In the genomic region with DNA sequence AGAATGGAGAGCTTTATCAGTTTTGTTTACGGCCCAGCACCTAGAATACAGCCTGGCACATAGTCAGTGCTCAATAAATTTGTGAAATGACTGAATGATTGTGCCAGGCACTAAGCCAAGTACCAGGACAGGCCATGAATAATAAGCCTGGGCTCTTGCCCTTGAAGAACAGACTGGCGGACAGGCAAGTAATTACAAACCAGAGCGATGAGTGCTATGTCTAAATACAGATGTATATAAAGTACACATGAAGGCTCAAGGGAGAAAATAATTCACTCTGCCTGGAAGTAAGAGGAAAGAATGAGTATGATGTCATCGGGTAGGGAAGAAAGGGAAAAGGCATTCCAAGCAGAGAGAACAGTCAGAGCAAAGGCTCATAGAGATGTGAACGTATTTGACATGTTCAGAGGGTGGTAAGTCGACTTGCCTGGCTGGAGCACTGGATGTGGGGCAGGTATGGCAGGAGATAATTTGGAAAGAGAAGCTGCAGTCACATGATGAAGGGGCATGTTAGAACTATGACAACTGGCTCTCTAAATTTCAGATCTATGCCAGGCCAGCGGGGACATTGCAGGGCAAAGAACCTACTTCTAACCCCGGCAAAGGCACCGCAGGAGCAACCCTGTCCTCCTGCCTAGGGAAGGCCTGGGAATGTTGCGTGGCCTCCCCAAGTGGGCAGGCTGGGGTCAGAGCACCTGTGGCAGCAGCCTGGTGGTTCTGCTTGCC, we compare ENCODE assay signal across 11 cellular contexts.
DNase-seq lines count a peak whose midpoint lies in the region; ATAC-seq, FAIRE-seq and TF ChIP-seq lines count a peak whose summit lies in the region.
"Had no signal": no experiment of that assay in that cellular context is flagged by ENCODE, and none has a peak within 500 bp of the region (broad histone marks: within the 10 kb centered on the region; RNA-seq: fewer than 3 reads in every experiment).

No MANE protein-coding gene starts in this region.

- CTCF ChIA-PET in A549 (lab: Yijun Ruan, JAX): interaction anchor here (0.6 to 7.5 kb wide), 18 partner anchors 8 to 383 kb away, joined by 3 to 95 read pairs (median 5); no protein-coding TSS in a partner anchor
- CTCF ChIA-PET in endothelial cell of umbilical vein (lab: Charles Lee): interaction anchor here (0.9 to 1.5 kb wide), 3 partner anchors 39 to 94 kb away, joined by 3 to 4 read pairs (median 4); no protein-coding TSS in a partner anchor

- no peak overlapping the region for H3K9ac ChIP-seq in endothelial cell of umbilical vein (replicated peaks; ENCODE audit: extremely low read depth, insufficient read depth, low read length)
- peak overlapping the region; percentile 2 for H3K9ac ChIP-seq in neural cell (ENCODE audit: low read length)

- H3K9me3 ChIP-seq in A549: no peaks in the 10 kb centered on the region
- H3K9me3 ChIP-seq in endothelial cell of umbilical vein (replicated peaks; ENCODE audit: control insufficient read depth, insufficient read depth, low read length): no peaks in the 10 kb centered on the region
- H3K9me3 ChIP-seq in neural cell (ENCODE audit: low read length): no peaks in the 10 kb centered on the region
- H3K9me3 ChIP-seq: upper lobe of right lung had no signal

- POLR2A ChIA-PET in A549 (lab: Yijun Ruan, JAX): no interaction called here
- POLR2A ChIA-PET in endothelial cell of umbilical vein (lab: Charles Lee): no interaction called here

- ATAC-seq in A549 (no peak), HG03571 (IDR thresholded peaks at IDR 0.05; ENCODE audit: unreplicated experiment) (no peak)
- ATAC-seq: activated naive CD4-positive, alpha-beta T cell treated with anti-CD3 and anti-CD28 coated beads, Interleukin-2, amount 50 U/mL, for 72 hours; upper lobe of right lung had no signal

- H3K9me1 ChIP-seq in endothelial cell of umbilical vein (replicated peaks; ENCODE audit: control insufficient read depth, extremely low read depth, insufficient read depth, low read length): no peaks in the 10 kb centered on the region

- BruUV-seq in endothelial cell of umbilical vein (replicated peaks; lab: Mats Ljungman, UMichigan): no TSS peak

- no peaks in the 10 kb centered on the region for H3K36me3 Mint-ChIP-seq in activated naive CD8-positive, alpha-beta T cell treated with anti-CD3 and anti-CD28 coated beads for 36 hours
- H3K36me3 Mint-ChIP-seq: activated naive CD4-positive, alpha-beta T cell treated with anti-CD3 and anti-CD28 coated beads, Interleukin-2, amount 50 U/mL, for 72 hours had no signal

- H3F3A ChIP-seq in neural cell (ENCODE audit: insufficient read depth, low read length, poor library complexity, severe bottlenecking): no peaks in the 10 kb centered on the region

- no peaks in the 10 kb centered on the region for H3K9me3 Mint-ChIP-seq in activated naive CD8-positive, alpha-beta T cell treated with anti-CD3 and anti-CD28 coated beads for 36 hours
- H3K9me3 Mint-ChIP-seq: activated naive CD4-positive, alpha-beta T cell treated with anti-CD3 and anti-CD28 coated beads, Interleukin-2, amount 50 U/mL, for 72 hours had no signal

- TF ChIP-seq EP300 in A549 (IDR thresholded peaks at IDR 0.05) (no peak), neural cell (conservative IDR thresholded peaks at IDR 0.05; ENCODE audit: poor library complexity, severe bottlenecking) (no peak)

- no peak overlapping the region for H2AFZ ChIP-seq in endothelial cell of umbilical vein (ENCODE audit: low read depth, low read length)
- peak overlapping the region; percentile 48 for H2AFZ ChIP-seq in neural cell (ENCODE audit: low read depth, low read length)

- no peak overlapping the region for H3K4me3 ChIP-seq in A549
- no peak overlapping the region for H3K4me3 ChIP-seq in endothelial cell of umbilical vein (replicated peaks in 1 of 3; ENCODE audit: insufficient read depth in 1 of 3, low read depth in 1 of 3, low read length in 3 of 3)
- H3K4me3 ChIP-seq in neural cell (ENCODE audit: low read length): no peak overlapping the region
- H3K4me3 ChIP-seq: upper lobe of right lung had no signal

- H3K27ac ChIP-seq in A549 (peak overlapping the region; percentile 46 to 72; a peak in 5 of 6 replicates), endothelial cell of umbilical vein (ENCODE audit: insufficient read depth, low read depth, low read length) (no peak overlapping the region), neural cell (ENCODE audit: low read length) (no peak overlapping the region)
- H3K27ac ChIP-seq: upper lobe of right lung had no signal

- H3K4me1 ChIP-seq in A549 (peaks cover 47% of the 10 kb centered on the region), endothelial cell of umbilical vein (ENCODE audit: control insufficient read depth, extremely low read depth, insufficient read depth, low read length) (peaks cover 21% of the 10 kb centered on the region)

- no peak overlapping the region for H3K27ac Mint-ChIP-seq in activated naive CD8-positive, alpha-beta T cell treated with anti-CD3 and anti-CD28 coated beads for 36 hours
- H3K27ac Mint-ChIP-seq: activated naive CD4-positive, alpha-beta T cell treated with anti-CD3 and anti-CD28 coated beads, Interleukin-2, amount 50 U/mL, for 72 hours had no signal

- H3K4me1 Mint-ChIP-seq in activated naive CD8-positive, alpha-beta T cell treated with anti-CD3 and anti-CD28 coated beads for 36 hours: peaks cover 3% of the 10 kb centered on the region

- H3K79me2 ChIP-seq in endothelial cell of umbilical vein (ENCODE audit: control insufficient read depth, insufficient read depth, low read length): no peaks in the 10 kb centered on the region
- H3K79me2 ChIP-seq in neural cell (replicated peaks; ENCODE audit: insufficient read depth, low read length): no peaks in the 10 kb centered on the region

- FAIRE-seq in A549 (lab: Jason Lieb, UNC) (no peak), endothelial cell of umbilical vein (lab: Jason Lieb, UNC) (peak; percentile 12)

- intact Hi-C loops in endothelial cell of umbilical vein (cut with micrococcal nuclease): no loop called here

- no peaks in the 10 kb centered on the region for H3K27me3 ChIP-seq in endothelial cell of umbilical vein (ENCODE audit: control insufficient read depth in 2 of 2, insufficient read depth in 2 of 2, low read length in 2 of 2)
- no peaks in the 10 kb centered on the region for H3K27me3 ChIP-seq in neural cell (ENCODE audit: insufficient read depth, low read depth, low read length)
- H3K27me3 ChIP-seq: upper lobe of right lung had no signal

- H3K4me2 ChIP-seq in A549 (peak overlapping the region; percentile 1; the same call in 1 of the 3 replicates), endothelial cell of umbilical vein (ENCODE audit: insufficient read depth, low read length) (no peak overlapping the region), neural cell (ENCODE audit: low read length) (no peak overlapping the region)

- H3K36me3 ChIP-seq in endothelial cell of umbilical vein (ENCODE audit: control insufficient read depth in 2 of 2, extremely low read depth in 1 of 2, insufficient read depth in 2 of 2, low read length in 2 of 2) (no peaks in the 10 kb centered on the region), neural cell (ENCODE audit: insufficient read depth, low read length) (no peaks in the 10 kb centered on the region)
- H3K36me3 ChIP-seq: upper lobe of right lung had no signal

- no peaks in the 10 kb centered on the region for H3K9me2 ChIP-seq in neural cell (ENCODE audit: insufficient read depth, low read length)

- H4K20me1 ChIP-seq in endothelial cell of umbilical vein (replicated peaks; ENCODE audit: control insufficient read depth, extremely low read depth, insufficient read depth, low read length) (no peaks in the 10 kb centered on the region), neural cell (ENCODE audit: insufficient read depth) (no peaks in the 10 kb centered on the region)

- dilution Hi-C loops in endothelial cell of umbilical vein (cut with MboI; ENCODE audit: extremely low pct_ligation_motif_present, low sequenced_read_pairs): no loop called here

- DNase-seq in A549 (ENCODE audit: low read depth in 1 of 2, low spot score in 1 of 2): peak in 1 of 2 experiments; percentile 29
- DNase-seq in NCI-H2227 treated with DMSO at 0.1 percent for 48 hours (lab: John Stamatoyannopoulos, UW): peak; percentile 64
- DNase-seq in endothelial cell of umbilical vein (ENCODE audit: low read depth, low spot score): peak; percentile 29
- no peak for DNase-seq in activated naive CD8-positive, alpha-beta T cell treated with anti-CD3 and anti-CD28 coated beads for 36 hours
- DNase-seq in NCI-H187 (lab: John Stamatoyannopoulos, UW): no peak
- no peak for DNase-seq in activated effector memory CD4-positive, alpha-beta T cell treated with anti-CD3 and anti-CD28 coated beads, Interleukin-2, amount 50 U/mL, for 16 hours
- DNase-seq: NCI-H774, upper lobe of right lung had no signal

- WGBS in A549 (ENCODE audit: missing lambda C conversion rate): 77% methylated on average over 10 of the region's 10 CpGs

- H3K27me3 Mint-ChIP-seq in activated naive CD8-positive, alpha-beta T cell treated with anti-CD3 and anti-CD28 coated beads for 36 hours: no peaks in the 10 kb centered on the region

- no peak for TF ChIP-seq RAD21 in A549 (conservative IDR thresholded peaks at IDR 0.05 in 1 of 2, IDR thresholded peaks at IDR 0.05 in 1 of 2)
- no peak for TF ChIP-seq RAD21 in neural cell (conservative IDR thresholded peaks at IDR 0.05)

- H3K4me3 Mint-ChIP-seq in activated naive CD8-positive, alpha-beta T cell treated with anti-CD3 and anti-CD28 coated beads for 36 hours: no peak overlapping the region

- no peak for TF ChIP-seq POLR2A in A549 (IDR thresholded peaks at IDR 0.05; ENCODE audit: low read length)
- TF ChIP-seq POLR2A in endothelial cell of umbilical vein (IDR thresholded peaks at IDR 0.05; ENCODE audit: low read depth, low read length): no peak

- TF ChIP-seq CTCF in A549 (IDR thresholded peaks at IDR 0.05) (no peak), endothelial cell of umbilical vein (IDR thresholded peaks at IDR 0.05; ENCODE audit: extremely low read depth in 1 of 2, insufficient read depth in 1 of 2, low read depth in 1 of 2, low read length in 2 of 2) (no peak), neural cell (IDR thresholded peaks at IDR 0.05; ENCODE audit: poor library complexity, severe bottlenecking) (no peak)

TF ChIP-seq in A549, 52 proteins besides CTCF, POLR2A, EP300 and RAD21:
- TF ChIP-seq NFE2L2 (conservative IDR thresholded peaks at IDR 0.05; ENCODE audit: low read length): no peak
- no peak for TF ChIP-seq HDAC2 (IDR thresholded peaks at IDR 0.05)
- no peak for TF ChIP-seq EHMT2 (IDR thresholded peaks at IDR 0.05; ENCODE audit: low read depth)
- TF ChIP-seq ZSCAN20 (CRISPR knock-in tag; IDR thresholded peaks at IDR 0.05): no peak

TF ChIP-seq in endothelial cell of umbilical vein, 7 proteins besides CTCF, POLR2A, EP300 and RAD21 (continues in another document):
- TF ChIP-seq POLR2AphosphoS5 (IDR thresholded peaks at IDR 0.05; ENCODE audit: insufficient read depth, low read depth, low read length): no peak
- no peak for TF ChIP-seq EZH2 (IDR thresholded peaks at IDR 0.05; ENCODE audit: borderline replicate concordance, low read depth, low read length, severe bottlenecking)

TF ChIP-seq in neural cell, 6 proteins besides CTCF, POLR2A, EP300 and RAD21 (continues in another document):
- TF ChIP-seq MXI1 (conservative IDR thresholded peaks at IDR 0.05; ENCODE audit: poor library complexity, severe bottlenecking): no peak

Comparison
In these comparisons a context has a peak if more than half of its experiments do, and no peak if none do; other contexts are left out.
1. DNase-seq: peak in NCI-H2227 treated with DMSO at 0.1 percent for 48 hours (single experiment) and endothelial cell of umbilical vein (single experiment); none in activated naive CD8-positive, alpha-beta T cell treated with anti-CD3 and anti-CD28 coated beads for 36 hours (single experiment), NCI-H187 (0 of 2) and activated effector memory CD4-positive, alpha-beta T cell treated with anti-CD3 and anti-CD28 coated beads, Interleukin-2, amount 50 U/mL, for 16 hours (single experiment).
2. H3K27ac ChIP-seq: peak in A549 (2 of 2); none in endothelial cell of umbilical vein (single experiment) and neural cell (single experiment).